12 cellular contexts compared by ENCODE assay signal in genomic region chr9:70553718-70554673, GRCh38.
DNase-seq lines count a peak whose midpoint lies in the region; ATAC-seq and TF ChIP-seq lines count a peak whose summit lies in the region.
"Had no signal": no experiment of that assay in that cellular context is flagged by ENCODE, and none has a peak within 500 bp of the region (broad histone marks: within the 10 kb centered on the region; RNA-seq: fewer than 3 reads in every experiment).

No MANE protein-coding gene starts in this region.

- no peak for TF ChIP-seq CTCF in type B pancreatic cell (conservative IDR thresholded peaks at IDR 0.05)

- no peaks in the 10 kb centered on the region for H3K27me3 Mint-ChIP-seq in type B pancreatic cell
- H3K27me3 Mint-ChIP-seq: activated naive CD8-positive, alpha-beta T cell treated with anti-CD3 and anti-CD28 coated beads, Interleukin-2, amount 50 U/mL, for 24 hours had no signal

- no peak overlapping the region for H3K4me3 Mint-ChIP-seq in type B pancreatic cell
- H3K4me3 Mint-ChIP-seq: activated naive CD8-positive, alpha-beta T cell treated with anti-CD3 and anti-CD28 coated beads, Interleukin-2, amount 50 U/mL, for 24 hours had no signal

- peak; percentile 45 for DNase-seq in NCI-H82 (lab: John Stamatoyannopoulos, UW)
- DNase-seq in NCI-H82 treated with DMSO at 0.1 percent for 48 hours (lab: John Stamatoyannopoulos, UW; ENCODE audit: unreplicated experiment): no peak
- peak; percentile 49 for DNase-seq in cerebellar cortex (ENCODE audit: low spot score)
- peak; percentile 47 for DNase-seq in kidney glomerular epithelial cell (lab: John Stamatoyannopoulos, UW)
- DNase-seq in type B pancreatic cell (ENCODE audit: extremely low spot score, unreplicated experiment): no peak
- no peak for DNase-seq in SK-N-DZ (ENCODE audit: low spot score)
- DNase-seq in KG1 (lab: John Stamatoyannopoulos, UW): no peak
- DNase-seq: activated naive CD8-positive, alpha-beta T cell treated with anti-CD3 and anti-CD28 coated beads, Interleukin-2, amount 50 U/mL, for 24 hours; NCI-H2081 treated with DMSO at 0.1 percent for 48 hours had no signal

- H3K4me1 Mint-ChIP-seq in type B pancreatic cell (ENCODE audit: unreplicated experiment): peaks cover 15% of the 10 kb centered on the region

- peak overlapping the region; percentile 54 for H3K27ac Mint-ChIP-seq in type B pancreatic cell
- H3K27ac Mint-ChIP-seq: activated naive CD8-positive, alpha-beta T cell treated with anti-CD3 and anti-CD28 coated beads, Interleukin-2, amount 50 U/mL, for 24 hours had no signal

- no peaks in the 10 kb centered on the region for H3K36me3 Mint-ChIP-seq in type B pancreatic cell

- ATAC-seq in HG03439 (IDR thresholded peaks at IDR 0.05; ENCODE audit: unreplicated experiment): no peak
- ATAC-seq: A549; activated naive CD8-positive, alpha-beta T cell treated with anti-CD3 and anti-CD28 coated beads, Interleukin-2, amount 50 U/mL, for 24 hours; left lobe of liver had no signal

- no peaks in the 10 kb centered on the region for H3K9me3 Mint-ChIP-seq in type B pancreatic cell
- H3K9me3 Mint-ChIP-seq: activated naive CD8-positive, alpha-beta T cell treated with anti-CD3 and anti-CD28 coated beads, Interleukin-2, amount 50 U/mL, for 24 hours had no signal

Comparison
In these comparisons a context has a peak if more than half of its experiments do, and no peak if none do; other contexts are left out.
1. DNase-seq: peak in NCI-H82 (single experiment), cerebellar cortex (single experiment) and kidney glomerular epithelial cell (single experiment); none in NCI-H82 treated with DMSO at 0.1 percent for 48 hours (single experiment), type B pancreatic cell (single experiment), SK-N-DZ (single experiment) and KG1 (single experiment).